ENCODE assay signal across 10 cellular contexts in the genomic region with DNA sequence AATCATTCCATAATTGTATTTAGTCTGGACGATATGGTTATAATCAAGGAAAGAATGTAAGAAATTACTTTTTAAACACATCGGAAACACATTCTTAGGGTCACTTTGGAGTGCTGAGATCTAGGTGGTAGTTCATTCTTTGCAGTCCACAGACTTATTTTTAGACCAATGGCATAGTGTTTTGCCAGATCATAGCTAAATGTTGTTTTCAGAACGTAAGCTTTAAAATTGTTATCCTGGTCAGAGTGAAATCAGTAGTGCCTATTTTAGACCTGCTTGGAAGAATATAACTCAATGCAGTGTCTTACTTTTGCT. TPM values are rescaled to one million over a fixed set of nuclear protein-coding genes. Genes with fewer than 3 reads are reported as not detected.
A peak's percentile ranks its signal among the peaks of the same experiment; 100 is the strongest.
DNase-seq lines count a peak whose midpoint lies in the region; ATAC-seq, FAIRE-seq and TF ChIP-seq lines count a peak whose summit lies in the region.
"Had no signal": no experiment of that assay in that cellular context is flagged by ENCODE, and none has a peak within 500 bp of the region (broad histone marks: within the 10 kb centered on the region; RNA-seq: fewer than 3 reads in every experiment).

No MANE protein-coding gene starts in this region.

- no peaks in the 10 kb centered on the region for H3K27me3 ChIP-seq in left ventricle myocardium inferior (ENCODE audit: low read depth)

- no peak for ATAC-seq in activated CD8-positive, alpha-beta memory T cell treated with anti-CD3 and anti-CD28 coated beads, Interleukin-2, amount 10 ng/mL, durations not matched to agents 7 days and 5 days
- ATAC-seq in stimulated activated effector memory CD8-positive, alpha-beta T cell treated with anti-CD3 and anti-CD28 coated beads, Interleukin-12 subunit alpha, Interleukin-12 subunit beta, amount 100 ng/mL, for 72 hours: no peak

- H3K27ac Mint-ChIP-seq in activated CD8-positive, alpha-beta memory T cell treated with anti-CD3 and anti-CD28 coated beads, Interleukin-2, amount 10 ng/mL, durations not matched to agents 7 days and 5 days: peak overlapping the region; percentile 61
- H3K27ac Mint-ChIP-seq in activated naive CD8-positive, alpha-beta T cell: peak overlapping the region; percentile 88
- H3K27ac Mint-ChIP-seq in stimulated activated effector memory CD8-positive, alpha-beta T cell treated with anti-CD3 and anti-CD28 coated beads, Interleukin-12 subunit alpha, Interleukin-12 subunit beta, amount 100 ng/mL, for 72 hours: peak overlapping the region; percentile 87

- peak overlapping the region; percentile 98 for H3K4me3 ChIP-seq in left ventricle myocardium inferior

- intact Hi-C loops in left ventricle myocardium inferior (cut with micrococcal nuclease): no loop called here

- H3K9me3 ChIP-seq in left ventricle myocardium inferior (replicated peaks): no peaks in the 10 kb centered on the region

- H3K27ac ChIP-seq in left ventricle myocardium inferior (replicated peaks): peak overlapping the region; percentile 100

- CTCF ChIA-PET in activated CD8-positive, alpha-beta memory T cell treated with anti-CD3 and anti-CD28 coated beads, Interleukin-2, amount 10 ng/mL, durations not matched to agents 7 days and 5 days (lab: Charles Lee): interaction anchor here (1.0 to 1.4 kb wide), 2 partner anchors 9 to 46 kb away, joined by 3 to 6 read pairs; no protein-coding TSS in a partner anchor

- H3K4me1 Mint-ChIP-seq in activated CD8-positive, alpha-beta memory T cell treated with anti-CD3 and anti-CD28 coated beads, Interleukin-2, amount 10 ng/mL, durations not matched to agents 7 days and 5 days: peaks cover 55% of the 10 kb centered on the region
- peaks cover 67% of the 10 kb centered on the region for H3K4me1 Mint-ChIP-seq in activated naive CD8-positive, alpha-beta T cell (ENCODE audit: low read depth)
- peaks cover 59% of the 10 kb centered on the region for H3K4me1 Mint-ChIP-seq in stimulated activated effector memory CD8-positive, alpha-beta T cell treated with anti-CD3 and anti-CD28 coated beads, Interleukin-12 subunit alpha, Interleukin-12 subunit beta, amount 100 ng/mL, for 72 hours

- H3K4me1 ChIP-seq in left ventricle myocardium inferior: peaks cover 87% of the 10 kb centered on the region

- H3K9me3 Mint-ChIP-seq in activated CD8-positive, alpha-beta memory T cell treated with anti-CD3 and anti-CD28 coated beads, Interleukin-2, amount 10 ng/mL, durations not matched to agents 7 days and 5 days (ENCODE audit: low read depth): no peaks in the 10 kb centered on the region
- no peaks in the 10 kb centered on the region for H3K9me3 Mint-ChIP-seq in activated naive CD8-positive, alpha-beta T cell (ENCODE audit: low read depth)
- no peaks in the 10 kb centered on the region for H3K9me3 Mint-ChIP-seq in stimulated activated effector memory CD8-positive, alpha-beta T cell treated with anti-CD3 and anti-CD28 coated beads, Interleukin-12 subunit alpha, Interleukin-12 subunit beta, amount 100 ng/mL, for 72 hours

- FAIRE-seq in frontal cortex (lab: Jason Lieb, UNC): no peak

- TF ChIP-seq CTCF in left ventricle myocardium inferior (IDR thresholded peaks at IDR 0.05; ENCODE audit: borderline replicate concordance): no peak

- DNase-seq in activated CD8-positive, alpha-beta memory T cell treated with anti-CD3 and anti-CD28 coated beads, Interleukin-2, amount 10 ng/mL, durations not matched to agents 7 days and 5 days: no peak
- no peak for DNase-seq in activated CD8-positive, alpha-beta memory T cell treated with anti-CD3 and anti-CD28 coated beads for 24 hours
- DNase-seq in left ventricle myocardium inferior (no peak), frontal cortex (ENCODE audit: low spot score in 2 of 2) (no peak), NCI-H774 (lab: John Stamatoyannopoulos, UW) (no peak)
- DNase-seq in stimulated activated effector memory CD8-positive, alpha-beta T cell treated with anti-CD3 and anti-CD28 coated beads, Interleukin-12 subunit alpha, Interleukin-12 subunit beta, amount 100 ng/mL, for 72 hours (ENCODE audit: low spot score in 2 of 2): no peak
- DNase-seq in activated CD4-positive, CD25-positive, alpha-beta regulatory T cell (lab: John Stamatoyannopoulos, UW): no peak
- DNase-seq: NCI-H1105 treated with DMSO at 0.1 percent for 48 hours; stimulated activated CD4-positive, alpha-beta T cell treated with anti-CD3 and anti-CD28 coated beads, Interleukin-1b, Interleukin-23, amount 100 ng/mL, for 48 hours had no signal

- peak overlapping the region; percentile 64 for H3K4me3 Mint-ChIP-seq in activated CD8-positive, alpha-beta memory T cell treated with anti-CD3 and anti-CD28 coated beads, Interleukin-2, amount 10 ng/mL, durations not matched to agents 7 days and 5 days
- peak overlapping the region; percentile 73 for H3K4me3 Mint-ChIP-seq in activated naive CD8-positive, alpha-beta T cell
- peak overlapping the region; percentile 48 for H3K4me3 Mint-ChIP-seq in stimulated activated effector memory CD8-positive, alpha-beta T cell treated with anti-CD3 and anti-CD28 coated beads, Interleukin-12 subunit alpha, Interleukin-12 subunit beta, amount 100 ng/mL, for 72 hours

- H3K36me3 ChIP-seq in left ventricle myocardium inferior: peaks cover 52% of the 10 kb centered on the region

- H3K36me3 Mint-ChIP-seq in activated CD8-positive, alpha-beta memory T cell treated with anti-CD3 and anti-CD28 coated beads, Interleukin-2, amount 10 ng/mL, durations not matched to agents 7 days and 5 days: peaks cover 81% of the 10 kb centered on the region
- H3K36me3 Mint-ChIP-seq in activated naive CD8-positive, alpha-beta T cell: peaks cover 26% of the 10 kb centered on the region
- H3K36me3 Mint-ChIP-seq in stimulated activated effector memory CD8-positive, alpha-beta T cell treated with anti-CD3 and anti-CD28 coated beads, Interleukin-12 subunit alpha, Interleukin-12 subunit beta, amount 100 ng/mL, for 72 hours: peaks cover 94% of the 10 kb centered on the region

- peaks cover 4% of the 10 kb centered on the region for H3K27me3 Mint-ChIP-seq in activated CD8-positive, alpha-beta memory T cell treated with anti-CD3 and anti-CD28 coated beads, Interleukin-2, amount 10 ng/mL, durations not matched to agents 7 days and 5 days
- H3K27me3 Mint-ChIP-seq in activated naive CD8-positive, alpha-beta T cell: no peaks in the 10 kb centered on the region

RNA-seq across cellular contexts. Expression of a gene that starts 4.3 kb away (rescaled TPM):
- 100 to 1,000 TPM; 722 to 787 TPM for total RNA-seq in activated CD8-positive, alpha-beta memory T cell treated with anti-CD3 and anti-CD28 coated beads, Interleukin-2, amount 10 ng/mL, durations not matched to agents 7 days and 5 days
- total RNA-seq in left ventricle myocardium inferior (2,410 TPM), frontal cortex (59.1 TPM)

RNA-seq across cellular contexts. Expression of a gene that starts 10.0 kb away (rescaled TPM):
- total RNA-seq in activated CD8-positive, alpha-beta memory T cell treated with anti-CD3 and anti-CD28 coated beads, Interleukin-2, amount 10 ng/mL, durations not matched to agents 7 days and 5 days: 100 to 1,000 TPM; 313 to 322 TPM
- 176 TPM for total RNA-seq in left ventricle myocardium inferior
- 186 TPM for total RNA-seq in frontal cortex

RNA-seq across cellular contexts. Expression of a gene that starts 32.2 kb away (rescaled TPM):
- total RNA-seq in activated CD8-positive, alpha-beta memory T cell treated with anti-CD3 and anti-CD28 coated beads, Interleukin-2, amount 10 ng/mL, durations not matched to agents 7 days and 5 days: 1 to 10 TPM; 1.6 to 3.8 TPM
- total RNA-seq in left ventricle myocardium inferior (667 TPM), frontal cortex (0.82 TPM)

Comparison
In these comparisons a context has a peak if more than half of its experiments do, and no peak if none do; other contexts are left out.
1. RNA of a gene that starts 4.3 kb away (total RNA-seq): 2,410 TPM in left ventricle myocardium inferior (single experiment) and 722 to 787 TPM in activated CD8-positive, alpha-beta memory T cell treated with anti-CD3 and anti-CD28 coated beads, Interleukin-2, amount 10 ng/mL, durations not matched to agents 7 days and 5 days; 59.1 TPM in frontal cortex (single experiment); every median in the first group is over 10 times any median in the second.
2. RNA of a gene that starts 32.2 kb away (total RNA-seq): 667 TPM in left ventricle myocardium inferior (single experiment); 1.6 to 3.8 TPM in activated CD8-positive, alpha-beta memory T cell treated with anti-CD3 and anti-CD28 coated beads, Interleukin-2, amount 10 ng/mL, durations not matched to agents 7 days and 5 days and 0.82 TPM in frontal cortex (single experiment); every median in the first group is over 100 times any median in the second.
3. Peak in every context shown above with its lines, with median percentiles within 50 percentile points of each other: H3K27ac Mint-ChIP-seq and H3K4me3 Mint-ChIP-seq.